ENCODE assay signal across 24 cellular contexts in the genomic region with DNA sequence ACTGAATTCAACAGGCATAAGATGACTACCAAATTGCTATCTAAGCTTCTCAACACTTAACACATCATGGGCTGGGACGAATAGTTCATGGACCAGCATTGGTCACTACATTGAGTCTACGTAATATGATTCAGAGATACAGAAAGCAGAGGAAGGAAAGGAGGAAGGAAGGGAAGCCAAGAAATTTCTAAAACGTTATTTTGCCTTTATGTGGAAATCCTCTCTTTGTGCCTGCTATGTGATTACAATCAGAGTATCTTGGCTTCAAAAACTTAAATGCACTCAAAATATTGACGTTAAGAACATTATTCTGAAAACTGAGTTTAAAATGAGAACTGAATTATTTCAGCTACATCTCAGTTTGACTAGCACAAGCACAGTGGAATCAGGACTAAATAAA.
"Had no signal": no experiment of that assay in that cellular context is flagged by ENCODE, and none has a peak within 500 bp of the region (broad histone marks: within the 10 kb centered on the region; RNA-seq: fewer than 3 reads in every experiment).

No MANE protein-coding gene starts in this region.

- H3K27ac ChIP-seq: adrenal gland, breast epithelium, SJSA1 had no signal

- H3K27me3 ChIP-seq: adrenal gland, breast epithelium, SJSA1 had no signal

- H3K36me3 ChIP-seq: adrenal gland, breast epithelium had no signal

- H3K4me3 Mint-ChIP-seq: activated CD8-positive, alpha-beta T cell treated with anti-CD3 and anti-CD28 coated beads, Interleukin-2, amount 10 ng/mL, durations not matched to agents 7 days and 5 days; activated naive CD8-positive, alpha-beta T cell treated with anti-CD3 and anti-CD28 coated beads, Interleukin-2, amount 10 ng/mL, durations not matched to agents 7 days and 5 days; T-helper 1 cell treated with Interleukin-12 subunit alpha and Interleukin-12 subunit beta and Interleukin-4 antibody, amounts not matched to agents 30 μg/mL and 1 μg/mL, for 36 hours had no signal

- ATAC-seq: activated CD8-positive, alpha-beta T cell treated with anti-CD3 and anti-CD28 coated beads, Interleukin-2, amount 10 ng/mL, durations not matched to agents 7 days and 5 days had no signal

- H3K9me3 ChIP-seq: adrenal gland, breast epithelium, SJSA1 had no signal

- H3K4me1 Mint-ChIP-seq: activated naive CD8-positive, alpha-beta T cell treated with anti-CD3 and anti-CD28 coated beads, Interleukin-2, amount 10 ng/mL, durations not matched to agents 7 days and 5 days had no signal

- H3K9me3 Mint-ChIP-seq: activated naive CD8-positive, alpha-beta T cell treated with anti-CD3 and anti-CD28 coated beads, Interleukin-2, amount 10 ng/mL, durations not matched to agents 7 days and 5 days; T-helper 1 cell treated with Interleukin-12 subunit alpha and Interleukin-12 subunit beta and Interleukin-4 antibody, amounts not matched to agents 30 μg/mL and 1 μg/mL, for 36 hours had no signal

- DNase-seq: activated CD4-positive, alpha-beta T cell treated with anti-CD3 and anti-CD28 coated beads for 48 hours; activated CD4-positive, alpha-beta T cell treated with anti-CD3 and anti-CD28 coated beads, Interleukin-2, amount 50 U/mL, for 4 hours; activated CD4-positive, CD25-positive, alpha-beta regulatory T cell treated with anti-CD3 and anti-CD28 coated beads, Interleukin-2, amount 50 U/mL, for 72 hours; activated CD8-positive, alpha-beta memory T cell treated with anti-CD3 and anti-CD28 coated beads, Interleukin-2, amount 50 U/mL, for 48 hours; activated CD8-positive, alpha-beta T cell treated with anti-CD3 and anti-CD28 coated beads, Interleukin-2, amount 10 ng/mL, durations not matched to agents 7 days and 5 days; activated naive CD4-positive, alpha-beta T cell treated with anti-CD3 and anti-CD28 coated beads, Interleukin-2, amount 50 U/mL, for 16 hours; activated naive CD8-positive, alpha-beta T cell treated with anti-CD3 and anti-CD28 coated beads, Interleukin-2, amount 10 ng/mL, durations not matched to agents 7 days and 5 days; activated T-cell treated with anti-CD3 and anti-CD28 coated beads, Interleukin-2, amount 50 U/mL, for 1 hour; adrenal gland; aorta; Karpas-422; MM.1S; NCI-H1105; NCI-H1436; NCI-H1694 treated with DMSO at 0.1 percent for 48 hours; NCI-H2029 treated with DMSO at 0.1 percent for 48 hours; NCI-H345; NCI-H510A treated with DMSO at 0.1 percent for 48 hours; NCI-H69; NK-92 treated with Interleukin-12 subunit alpha and Interleukin-12 subunit beta, amount 100 ng/mL, for 24 hours; SHP77 had no signal

- H3K4me3 ChIP-seq: adrenal gland, breast epithelium, SJSA1 had no signal

- H3K27ac Mint-ChIP-seq: activated CD8-positive, alpha-beta T cell treated with anti-CD3 and anti-CD28 coated beads, Interleukin-2, amount 10 ng/mL, durations not matched to agents 7 days and 5 days; activated naive CD8-positive, alpha-beta T cell treated with anti-CD3 and anti-CD28 coated beads, Interleukin-2, amount 10 ng/mL, durations not matched to agents 7 days and 5 days; T-helper 1 cell treated with Interleukin-12 subunit alpha and Interleukin-12 subunit beta and Interleukin-4 antibody, amounts not matched to agents 30 μg/mL and 1 μg/mL, for 36 hours had no signal
